19 cellular contexts compared by ENCODE assay signal in genomic region chr1:208113036-208113435, GRCh38.
DNase-seq lines count a peak whose midpoint lies in the region; ATAC-seq and TF ChIP-seq lines count a peak whose summit lies in the region.
"Had no signal": no experiment of that assay in that cellular context is flagged by ENCODE, and none has a peak within 500 bp of the region (broad histone marks: within the 10 kb centered on the region; RNA-seq: fewer than 3 reads in every experiment).

No MANE protein-coding gene starts in this region.

- POLR2A ChIA-PET in SK-N-SH (lab: Yijun Ruan, JAX): no interaction called here

- no peak overlapping the region for H3K27ac Mint-ChIP-seq in endodermal cell
- H3K27ac Mint-ChIP-seq in T-helper 2 cell treated with Interferon-gamma antibody and Interleukin-4, amounts not matched to agents 5 μg/mL and 100 μg/mL, for 36 hours: no peak overlapping the region
- H3K27ac Mint-ChIP-seq: CD4-positive, CD25-positive, alpha-beta regulatory T cell; CD8-positive, alpha-beta memory T cell had no signal

- peaks cover 3 to 4% of the 10 kb centered on the region in 2 experiments for H3K36me3 ChIP-seq in SK-N-SH (replicated peaks in 1 of 2; ENCODE audit: control insufficient read depth in 1 of 2, insufficient read depth in 2 of 2, low read length in 1 of 2)
- H3K36me3 ChIP-seq in endodermal cell (ENCODE audit: control insufficient read depth, insufficient read depth, low read length): peaks cover 68% of the 10 kb centered on the region
- H3K36me3 ChIP-seq: BE2C, HAP-1 had no signal

- ATAC-seq in SK-N-SH treated with all-trans-retinoic acid at 6 μM for 48 hours (no peak), GM18909 (IDR thresholded peaks at IDR 0.05; ENCODE audit: poor library complexity, unreplicated experiment) (no peak)
- ATAC-seq: GM12878 had no signal

- no peaks in the 10 kb centered on the region for H3K9me3 ChIP-seq in SK-N-SH
- no peaks in the 10 kb centered on the region for H3K9me3 ChIP-seq in endodermal cell (ENCODE audit: control insufficient read depth, low read length)
- H3K9me3 ChIP-seq: BE2C, Caco-2, HAP-1 had no signal

- peaks cover 12% of the 10 kb centered on the region for H3K36me3 Mint-ChIP-seq in endodermal cell (ENCODE audit: low read depth)
- no peaks in the 10 kb centered on the region for H3K36me3 Mint-ChIP-seq in T-helper 2 cell treated with Interferon-gamma antibody and Interleukin-4, amounts not matched to agents 5 μg/mL and 100 μg/mL, for 36 hours (ENCODE audit: low read depth)
- H3K36me3 Mint-ChIP-seq: CD4-positive, CD25-positive, alpha-beta regulatory T cell; CD8-positive, alpha-beta memory T cell had no signal

- no peak for TF ChIP-seq EP300 in SK-N-SH (IDR thresholded peaks at IDR 0.05; ENCODE audit: borderline replicate concordance in 1 of 2, low read depth in 1 of 2, low read length in 1 of 2)

- H3F3A ChIP-seq in SK-N-SH (replicated peaks; ENCODE audit: insufficient read depth): peaks cover 12% of the 10 kb centered on the region

- peaks cover 63% of the 10 kb centered on the region for H3K4me1 Mint-ChIP-seq in endodermal cell
- no peaks in the 10 kb centered on the region for H3K4me1 Mint-ChIP-seq in T-helper 2 cell treated with Interferon-gamma antibody and Interleukin-4, amounts not matched to agents 5 μg/mL and 100 μg/mL, for 36 hours (ENCODE audit: low read depth)
- H3K4me1 Mint-ChIP-seq: CD4-positive, CD25-positive, alpha-beta regulatory T cell; CD8-positive, alpha-beta memory T cell had no signal

- H3K79me2 ChIP-seq in SK-N-SH (ENCODE audit: insufficient read depth): no peaks in the 10 kb centered on the region

- no peak overlapping the region for H2AFZ ChIP-seq in SK-N-SH (ENCODE audit: low read depth)
- H2AFZ ChIP-seq: GM23248 had no signal

- no peak overlapping the region for H3K4me2 ChIP-seq in SK-N-SH

- TF ChIP-seq CTCF in SK-N-SH (IDR thresholded peaks at IDR 0.05): no peak
- no peak for TF ChIP-seq CTCF in endodermal cell (conservative IDR thresholded peaks at IDR 0.05)

- H3K9me3 Mint-ChIP-seq in endodermal cell: no peaks in the 10 kb centered on the region
- H3K9me3 Mint-ChIP-seq in T-helper 2 cell treated with Interferon-gamma antibody and Interleukin-4, amounts not matched to agents 5 μg/mL and 100 μg/mL, for 36 hours: no peaks in the 10 kb centered on the region
- H3K9me3 Mint-ChIP-seq: CD4-positive, CD25-positive, alpha-beta regulatory T cell; CD8-positive, alpha-beta memory T cell had no signal

- no peak for TF ChIP-seq RAD21 in SK-N-SH (IDR thresholded peaks at IDR 0.05; ENCODE audit: low read length)

- no peak overlapping the region for H3K4me3 Mint-ChIP-seq in endodermal cell
- H3K4me3 Mint-ChIP-seq in T-helper 2 cell treated with Interferon-gamma antibody and Interleukin-4, amounts not matched to agents 5 μg/mL and 100 μg/mL, for 36 hours: no peak overlapping the region
- H3K4me3 Mint-ChIP-seq: CD4-positive, CD25-positive, alpha-beta regulatory T cell; CD8-positive, alpha-beta memory T cell had no signal

- no peaks in the 10 kb centered on the region for H4K20me1 ChIP-seq in SK-N-SH (ENCODE audit: insufficient read depth)

- H3K4me1 ChIP-seq in SK-N-SH (ENCODE audit: control insufficient read depth in 1 of 2, insufficient read depth in 2 of 2, low read depth in 1 of 2, low read length in 1 of 2) (peaks cover 7 to 18% of the 10 kb centered on the region in 2 experiments; a peak in 3 of 4 replicates), endodermal cell (ENCODE audit: control insufficient read depth, insufficient read depth, low read length) (peaks cover 29% of the 10 kb centered on the region)
- H3K4me1 ChIP-seq: HAP-1 had no signal

- DNase-seq in SK-N-SH: peak; percentile 49
- DNase-seq in NCI-H82 (lab: John Stamatoyannopoulos, UW): peak; percentile 84
- peak; percentile 53 for DNase-seq in endodermal cell
- no peak for DNase-seq in activated T-cell treated with anti-CD3 and anti-CD28 coated beads for 4 hours
- DNase-seq in T-helper 2 cell treated with Interferon-gamma antibody and Interleukin-4, amounts not matched to agents 5 μg/mL and 100 μg/mL, for 36 hours (ENCODE audit: low spot score): no peak
- DNase-seq: ACHN; BE2C; C1 segment of cervical spinal cord; Caco-2; CD4-positive, CD25-positive, alpha-beta regulatory T cell; CD8-positive, alpha-beta memory T cell; DMS153; DND-41; EL; GM23248 had no signal

- H3K27me3 Mint-ChIP-seq in endodermal cell (ENCODE audit: insufficient read depth): no peaks in the 10 kb centered on the region
- peaks cover 16% of the 10 kb centered on the region for H3K27me3 Mint-ChIP-seq in T-helper 2 cell treated with Interferon-gamma antibody and Interleukin-4, amounts not matched to agents 5 μg/mL and 100 μg/mL, for 36 hours (ENCODE audit: low read depth)

- no peaks in the 10 kb centered on the region for H3K9me2 ChIP-seq in SK-N-SH

- H3K4me3 ChIP-seq in SK-N-SH (ENCODE audit: low read depth in 2 of 2, low read length in 1 of 2) (no peak overlapping the region), endodermal cell (ENCODE audit: low read length) (no peak overlapping the region)
- H3K4me3 ChIP-seq: GM12878, GM23248, HAP-1 had no signal

- CTCF ChIA-PET in SK-N-SH (lab: Yijun Ruan, JAX): interaction anchor here (0.7 to 5.0 kb wide), 7 partner anchors 15 to 131 kb away, joined by 3 to 25 read pairs (median 10); partner anchors contain the start of gene PLXNA2

- H3K27me3 ChIP-seq in SK-N-SH (ENCODE audit: insufficient read depth) (no peaks in the 10 kb centered on the region), endodermal cell (ENCODE audit: control insufficient read depth, insufficient read depth, low read length, poor library complexity, severe bottlenecking) (no peaks in the 10 kb centered on the region)
- H3K27me3 ChIP-seq: BE2C had no signal

- H3K9ac ChIP-seq in SK-N-SH (no peak overlapping the region), endodermal cell (ENCODE audit: extremely low read depth, low read length, poor library complexity, severe bottlenecking) (no peak overlapping the region)
- H3K9ac ChIP-seq: GM23248 had no signal

- no peak overlapping the region for H3K27ac ChIP-seq in SK-N-SH (ENCODE audit: low read depth in 2 of 2, low read length in 1 of 2)
- H3K27ac ChIP-seq in endodermal cell (ENCODE audit: low read depth, low read length): no peak overlapping the region
- H3K27ac ChIP-seq: GM23248 had no signal

TF ChIP-seq in SK-N-SH, 30 proteins besides CTCF, POLR2A, EP300 and RAD21:
- no peak for TF ChIP-seq PBX3 (IDR thresholded peaks at IDR 0.05)
- TF ChIP-seq TCF12 (IDR thresholded peaks at IDR 0.05): 0 out of 2 replicates have a peak, but pooled peaks have one; percentile 6

TF ChIP-seq in SK-N-SH treated with all-trans-retinoic acid at 6 μM for 48 hours, 23 proteins besides CTCF, POLR2A, EP300 and RAD21 (continues in another document):
- TF ChIP-seq ZFP30 (CRISPR knock-in tag; IDR thresholded peaks at IDR 0.05): no peak
- TF ChIP-seq POU6F1 (CRISPR knock-in tag; IDR thresholded peaks at IDR 0.05; ENCODE audit: borderline replicate concordance, low read depth): no peak
- TF ChIP-seq TSHZ2 (CRISPR knock-in tag; IDR thresholded peaks at IDR 0.05): no peak
- TF ChIP-seq ZC3H10 (CRISPR knock-in tag; IDR thresholded peaks at IDR 0.05): no peak
- no peak for TF ChIP-seq TOX (CRISPR knock-in tag; IDR thresholded peaks at IDR 0.05; ENCODE audit: borderline replicate concordance)
- TF ChIP-seq CREB5 (CRISPR knock-in tag; IDR thresholded peaks at IDR 0.05; ENCODE audit: low read depth): no peak
- no peak for TF ChIP-seq ISL1 (CRISPR knock-in tag; IDR thresholded peaks at IDR 0.05)

Comparison
In these comparisons a context has a peak if more than half of its experiments do, and no peak if none do; other contexts are left out.
1. DNase-seq: peak in SK-N-SH (single experiment), NCI-H82 (single experiment) and endodermal cell (single experiment); none in activated T-cell treated with anti-CD3 and anti-CD28 coated beads for 4 hours (single experiment) and T-helper 2 cell treated with Interferon-gamma antibody and Interleukin-4, amounts not matched to agents 5 μg/mL and 100 μg/mL, for 36 hours (single experiment).